Comparison of ENCODE assay signal across 25 cellular contexts in the genomic region with DNA sequence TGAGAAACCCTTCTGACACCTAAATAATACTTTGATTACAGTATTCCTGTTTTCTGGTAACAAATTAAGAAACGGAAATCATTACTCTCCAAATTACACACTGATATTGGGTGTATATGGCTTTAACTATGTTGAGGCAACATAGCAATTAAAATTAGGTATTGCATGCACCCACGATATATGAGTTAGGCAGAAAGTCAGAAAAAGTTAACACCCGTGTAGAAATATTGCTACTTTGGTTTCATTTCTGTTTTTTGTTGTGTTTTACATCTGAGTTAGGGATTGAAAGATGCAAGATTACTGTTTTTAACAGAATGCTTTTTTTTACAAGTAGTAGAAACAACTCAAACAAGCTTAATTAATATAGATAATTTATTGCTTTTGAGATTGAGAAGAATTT.
"Had no signal": no experiment of that assay in that cellular context is flagged by ENCODE, and none has a peak within 500 bp of the region (broad histone marks: within the 10 kb centered on the region; RNA-seq: fewer than 3 reads in every experiment).

No MANE protein-coding gene starts in this region.

- ATAC-seq: heart left ventricle; left colon; sciatic nerve; stimulated activated effector memory CD8-positive, alpha-beta T cell treated with anti-CD3 and anti-CD28 coated beads, Interleukin-12 subunit alpha, Interleukin-12 subunit beta, amount 100 ng/mL, for 72 hours; WTC11 had no signal

- DNase-seq: activated CD4-positive, alpha-beta memory T cell treated with anti-CD3 and anti-CD28 coated beads, Interleukin-2, amount 10 ng/mL, durations not matched to agents 7 days and 5 days; activated CD4-positive, alpha-beta T cell treated with anti-CD3 and anti-CD28 coated beads for 1 hour; activated CD4-positive, alpha-beta T cell treated with anti-CD3 and anti-CD28 coated beads, Interleukin-2, amount 10 ng/mL, durations not matched to agents 7 days and 5 days; activated CD8-positive, alpha-beta memory T cell treated with anti-CD3 and anti-CD28 coated beads, Interleukin-2, amount 50 U/mL, for 48 hours; activated gamma-delta T cell treated with Interleukin-2 at 50 U/mL for 16 hours; activated naive CD4-positive, alpha-beta T cell treated with anti-CD3 and anti-CD28 coated beads, Interleukin-2, amount 50 U/mL, for 16 hours; activated T-cell treated with anti-CD3 and anti-CD28 coated beads, Interleukin-2, amount 50 U/mL, for 24 hours; amniotic stem cell; brain microvascular endothelial cell; foreskin fibroblast; heart left ventricle; hypothalamus; immature natural killer cell; kidney; left colon; mammary epithelial cell; naive B cell; nephron progenitor cell; ovary; stimulated activated CD4-positive, alpha-beta T cell treated with anti-CD3 and anti-CD28 coated beads, Interleukin-4, amount 100 ng/mL, for 24 hours; T1000; trophoblast cell had no signal
